13 cellular contexts compared by ENCODE assay signal in the genomic region with DNA sequence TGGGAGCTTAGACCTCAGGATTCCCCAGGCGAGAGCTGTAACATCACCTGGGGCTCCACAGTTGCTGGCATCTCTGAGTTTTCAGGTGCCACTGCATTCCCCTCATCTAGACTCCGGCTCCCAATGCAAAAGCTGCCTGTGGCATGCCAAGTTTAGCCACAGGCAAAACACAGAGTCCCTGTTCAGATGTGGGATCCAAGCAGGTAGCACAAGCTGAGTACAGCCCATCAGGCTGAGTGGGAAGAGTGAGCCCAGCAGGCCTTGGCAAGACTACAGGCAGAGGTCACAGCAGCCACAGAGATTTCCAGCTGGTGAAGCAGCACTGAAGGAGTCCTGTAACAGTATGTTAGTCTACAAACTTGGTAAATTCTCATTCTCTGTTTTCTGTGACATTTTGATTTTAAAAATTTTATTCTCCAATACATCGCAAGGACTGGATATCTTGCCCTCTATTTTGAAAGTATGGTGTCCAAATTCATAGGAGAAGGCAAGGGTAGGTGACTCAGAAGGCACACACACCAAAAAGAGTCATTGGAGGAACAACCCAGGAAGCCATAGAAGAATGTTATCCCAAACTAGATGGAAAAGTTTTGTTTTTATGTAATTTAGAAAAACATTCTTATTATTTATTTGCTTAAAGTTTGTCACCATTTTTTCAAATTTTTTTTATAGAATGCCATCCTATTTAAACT. TPM values are rescaled to one million over a fixed set of nuclear protein-coding genes. Genes with fewer than 3 reads are reported as not detected.
DNase-seq lines count a peak whose midpoint lies in the region; ATAC-seq, FAIRE-seq and TF ChIP-seq lines count a peak whose summit lies in the region.
"Had no signal": no experiment of that assay in that cellular context is flagged by ENCODE, and none has a peak within 500 bp of the region (broad histone marks: within the 10 kb centered on the region; RNA-seq: fewer than 3 reads in every experiment).

No MANE protein-coding gene starts in this region.

- no peak overlapping the region for H3K23ac ChIP-seq in H1 (ENCODE audit: insufficient read length)

- BruUV-seq in HepG2 (replicated peaks; lab: Mats Ljungman, UMichigan) = no TSS peak

- no peak overlapping the region for H2BK12ac ChIP-seq in H1 (ENCODE audit: low read depth, low read length)

- FAIRE-seq in HepG2 (lab: Jason Lieb, UNC) = no peak
- FAIRE-seq in H1 (lab: Jason Lieb, UNC) = no peak

- no peak overlapping the region for H3K14ac ChIP-seq in H1 (ENCODE audit: insufficient read length)

- H3K23me2 ChIP-seq in H1 (ENCODE audit: low read depth, low read length) = no peaks in the 10 kb centered on the region

- TF ChIP-seq EP300 in HepG2 (IDR thresholded peaks at IDR 0.05; ENCODE audit: low read depth in 2 of 2, low read length in 2 of 2) (no peak), HepG2 (CRISPR knock-in tag; IDR thresholded peaks at IDR 0.05; ENCODE audit: borderline replicate concordance) (no peak), H1 (IDR thresholded peaks at IDR 0.05; ENCODE audit: borderline replicate concordance in 1 of 2, low read depth in 2 of 2, low read length in 2 of 2) (no peak)

- no peaks in the 10 kb centered on the region for H4K20me1 ChIP-seq in HepG2 (ENCODE audit: insufficient read depth, low read length)
- H4K20me1 ChIP-seq in H1 (replicated peaks in 1 of 2; ENCODE audit: control insufficient read depth in 1 of 2, insufficient read depth in 2 of 2, low read length in 2 of 2) = no peaks in the 10 kb centered on the region

- DNase-seq in right lobe of liver = peak in 2 of 3 donors; percentile 31 to 50
- no peak for DNase-seq in HepG2 (ENCODE audit: low spot score)
- DNase-seq in H1 (ENCODE audit: low read depth in 1 of 2, low spot score in 2 of 2) = no peak
- no peak for DNase-seq in left lung
- no peak for DNase-seq in superior temporal gyrus (ENCODE audit: extremely low spot score)
- DNase-seq in activated naive CD8-positive, alpha-beta T cell treated with anti-CD3 and anti-CD28 coated beads for 36 hours = no peak
- no peak for DNase-seq in T-helper 2 cell
- DNase-seq in OCI-M1 (lab: John Stamatoyannopoulos, UW) = no peak
- DNase-seq: activated CD4-positive, alpha-beta T cell treated with anti-CD3 and anti-CD28 coated beads for 36 hours; NCI-H2029 treated with DMSO at 0.1 percent for 48 hours; nephron progenitor cell; stimulated activated naive CD8-positive, alpha-beta T cell treated with anti-CD3 and anti-CD28 coated beads, Interleukin-15, amount 100 ng/mL, for 72 hours had no signal

- H2AFZ ChIP-seq in HepG2 (ENCODE audit: low read length) = no peak overlapping the region
- H2AFZ ChIP-seq in H1 (ENCODE audit: low read length) = peak overlapping the region; percentile 91

- H3K36me3 Mint-ChIP-seq in activated naive CD8-positive, alpha-beta T cell treated with anti-CD3 and anti-CD28 coated beads for 36 hours = no peaks in the 10 kb centered on the region

- no peak overlapping the region for H2AK5ac ChIP-seq in H1 (ENCODE audit: low read depth, low read length)

- POLR2A ChIA-PET in HepG2 (lab: Yijun Ruan, JAX) = no interaction called here
- POLR2A ChIA-PET in H1 (lab: Charles Lee; ENCODE audit: partially characterized antibody) = interaction anchor here (1.1 kb wide), 1 partner anchor 12 kb away, joined by 4 read pairs; no protein-coding TSS in a partner anchor

- no peak overlapping the region for H2BK15ac ChIP-seq in H1 (ENCODE audit: low read length)

- no peaks in the 10 kb centered on the region for H3K36me3 ChIP-seq in right lobe of liver
- no peaks in the 10 kb centered on the region for H3K36me3 ChIP-seq in HepG2 (replicated peaks in 1 of 2; ENCODE audit: control insufficient read depth in 1 of 2, insufficient read depth in 2 of 2, low read length in 2 of 2)
- no peaks in the 10 kb centered on the region for H3K36me3 ChIP-seq in H1 (ENCODE audit: control insufficient read depth in 2 of 4, insufficient read depth in 4 of 4, low read length in 3 of 4)
- H3K36me3 ChIP-seq in left lung = no peaks in the 10 kb centered on the region

- H3K4ac ChIP-seq in H1 (replicated peaks; ENCODE audit: insufficient read length, low read depth, low read length) = no peak overlapping the region

- in situ Hi-C loops in HepG2 (cut with HindIII; ENCODE audit: extremely low pct_ligation_motif_present, low pct_unique_long_range_greater_than_20kb) = no loop called here

- no peak overlapping the region for H3K4me3 Mint-ChIP-seq in activated naive CD8-positive, alpha-beta T cell treated with anti-CD3 and anti-CD28 coated beads for 36 hours
- H3K4me3 Mint-ChIP-seq: activated CD4-positive, alpha-beta T cell treated with anti-CD3 and anti-CD28 coated beads for 36 hours; nephron progenitor cell; stimulated activated naive CD8-positive, alpha-beta T cell treated with anti-CD3 and anti-CD28 coated beads, Interleukin-15, amount 100 ng/mL, for 72 hours had no signal

- peak; percentile 25 to 48 (median 34) for ATAC-seq in right lobe of liver
- ATAC-seq in HepG2 = no peak
- peak; percentile 6 for ATAC-seq in left lung
- ATAC-seq: activated CD4-positive, alpha-beta T cell treated with anti-CD3 and anti-CD28 coated beads for 36 hours; stimulated activated naive CD8-positive, alpha-beta T cell treated with anti-CD3 and anti-CD28 coated beads, Interleukin-15, amount 100 ng/mL, for 72 hours had no signal

- no peak overlapping the region for H4K91ac ChIP-seq in H1 (replicated peaks; ENCODE audit: insufficient read length, low read length)

- H3K56ac ChIP-seq in H1 (replicated peaks; ENCODE audit: insufficient read length, low read depth, low read length) = no peak overlapping the region

- H3K4me1 ChIP-seq in right lobe of liver = peaks cover 0 to 33% (median 16%) of the 10 kb centered on the region in 4 donors
- H3K4me1 ChIP-seq in HepG2 (ENCODE audit: insufficient read depth, low read length) = peaks cover 13% of the 10 kb centered on the region; the same call in 1 of the 2 replicates
- H3K4me1 ChIP-seq in H1 (replicated peaks in 1 of 4; ENCODE audit: control insufficient read depth in 3 of 4, insufficient read depth in 4 of 4, low read length in 3 of 4) = peaks cover 0 to 7% (median 0%) of the 10 kb centered on the region in 4 experiments; a peak in 1 of 7 replicates
- H3K4me1 ChIP-seq in left lung = peaks cover 45 to 57% of the 10 kb centered on the region in 2 donors

- H3K18ac ChIP-seq in H1 (ENCODE audit: extremely low read depth, low read length) = no peak overlapping the region

- H3K4me3 ChIP-seq in right lobe of liver (no peak overlapping the region), HepG2 (replicated peaks in 1 of 3; ENCODE audit: insufficient read depth in 1 of 3, low read depth in 2 of 3, low read length in 3 of 3) (no peak overlapping the region), H1 (ENCODE audit: extremely low read depth in 1 of 4, insufficient read depth in 2 of 4, low read depth in 3 of 4, low read length in 4 of 4) (no peak overlapping the region), left lung (no peak overlapping the region)

- no peaks in the 10 kb centered on the region for H3K27me3 ChIP-seq in right lobe of liver
- H3K27me3 ChIP-seq in HepG2 (ENCODE audit: control insufficient read depth in 1 of 2, insufficient read depth in 2 of 2, low read length in 2 of 2) = no peaks in the 10 kb centered on the region
- H3K27me3 ChIP-seq in H1 (replicated peaks in 1 of 4; ENCODE audit: control insufficient read depth in 3 of 4, extremely low read depth in 1 of 4, insufficient read depth in 3 of 4, low read length in 3 of 4) = peaks cover 0 to 1% (median 0%) of the 10 kb centered on the region in 4 experiments; a peak in 1 of 7 replicates
- H3K27me3 ChIP-seq in left lung = no peaks in the 10 kb centered on the region

- no peak overlapping the region for H2BK120ac ChIP-seq in H1 (replicated peaks; ENCODE audit: low read depth, low read length)

- H3K27ac Mint-ChIP-seq in activated naive CD8-positive, alpha-beta T cell treated with anti-CD3 and anti-CD28 coated beads for 36 hours = no peak overlapping the region
- H3K27ac Mint-ChIP-seq: activated CD4-positive, alpha-beta T cell treated with anti-CD3 and anti-CD28 coated beads for 36 hours; nephron progenitor cell; stimulated activated naive CD8-positive, alpha-beta T cell treated with anti-CD3 and anti-CD28 coated beads, Interleukin-15, amount 100 ng/mL, for 72 hours had no signal

- H3K9me3 ChIP-seq in right lobe of liver (no peaks in the 10 kb centered on the region), HepG2 (ENCODE audit: low read length) (no peaks in the 10 kb centered on the region), H1 (ENCODE audit: insufficient read depth in 2 of 2, low read depth in 1 of 2, low read length in 1 of 2) (no peaks in the 10 kb centered on the region), left lung (no peaks in the 10 kb centered on the region)

- no peak overlapping the region for H2BK5ac ChIP-seq in H1 (ENCODE audit: low read depth, low read length)

- no peak for TF ChIP-seq POLR2A in right lobe of liver (IDR thresholded peaks at IDR 0.05)
- no peak for TF ChIP-seq POLR2A in HepG2 (IDR thresholded peaks at IDR 0.05; ENCODE audit: insufficient read depth in 1 of 2, low read depth in 2 of 2, low read length in 2 of 2)
- TF ChIP-seq POLR2A in H1 (IDR thresholded peaks at IDR 0.05; ENCODE audit: control extremely low read depth in 1 of 2, low read depth in 2 of 2, low read length in 2 of 2) = no peak

- H4K8ac ChIP-seq in H1 (ENCODE audit: extremely low read depth, insufficient read depth, low read length) = no peak overlapping the region

- H3K9ac ChIP-seq in HepG2 (ENCODE audit: insufficient read depth, low read depth, low read length) = no peak overlapping the region
- H3K9ac ChIP-seq in H1 (replicated peaks in 1 of 4; ENCODE audit: extremely low read depth in 1 of 4, low read depth in 3 of 4, low read length in 3 of 4) = no peak overlapping the region

- no peaks in the 10 kb centered on the region for H3K4me1 Mint-ChIP-seq in activated naive CD8-positive, alpha-beta T cell treated with anti-CD3 and anti-CD28 coated beads for 36 hours
- H3K4me1 Mint-ChIP-seq: activated CD4-positive, alpha-beta T cell treated with anti-CD3 and anti-CD28 coated beads for 36 hours; nephron progenitor cell; stimulated activated naive CD8-positive, alpha-beta T cell treated with anti-CD3 and anti-CD28 coated beads, Interleukin-15, amount 100 ng/mL, for 72 hours had no signal

- no peak overlapping the region for H2BK20ac ChIP-seq in H1 (ENCODE audit: low read length)

- WGBS in right lobe of liver (ENCODE audit: insufficient coverage, low coverage, low lambda C conversion rate, missing lambda C conversion rate) = 100% methylated on average over 1 of the region's 3 CpGs
- WGBS in HepG2 (ENCODE audit: low lambda C conversion rate) = 86% methylated on average over 1 of the region's 3 CpGs
- 94% methylated on average over 3 of the region's 3 CpGs; no CpG with 5 or more reads in 1 of the 2 experiments for WGBS in H1 (ENCODE audit: extremely low coverage in 1 of 2, insufficient coverage in 1 of 2, insufficient read length in 1 of 2, insufficient replicate concordance in 2 of 2, low coverage in 1 of 2, low lambda C conversion rate in 2 of 2, missing lambda C conversion rate in 1 of 2), 2 experiments

- H3K79me2 ChIP-seq in HepG2 (ENCODE audit: insufficient read depth, low read length) = no peaks in the 10 kb centered on the region
- H3K79me2 ChIP-seq in H1 (ENCODE audit: control insufficient read depth in 1 of 2, insufficient read depth in 2 of 2, low read length in 2 of 2) = no peaks in the 10 kb centered on the region

- H3K4me2 ChIP-seq in HepG2 (ENCODE audit: low read depth, low read length) (no peak overlapping the region), H1 (ENCODE audit: insufficient read depth in 1 of 2, low read depth in 2 of 2, low read length in 2 of 2) (no peak overlapping the region)

- H3K27me3 Mint-ChIP-seq in activated naive CD8-positive, alpha-beta T cell treated with anti-CD3 and anti-CD28 coated beads for 36 hours = peaks cover 3% of the 10 kb centered on the region
- H3K27me3 Mint-ChIP-seq: stimulated activated naive CD8-positive, alpha-beta T cell treated with anti-CD3 and anti-CD28 coated beads, Interleukin-15, amount 100 ng/mL, for 72 hours had no signal

- TF ChIP-seq CTCF in right lobe of liver (IDR thresholded peaks at IDR 0.05) = no peak
- no peak for TF ChIP-seq CTCF in HepG2 (CRISPR knock-in tag; IDR thresholded peaks at IDR 0.05)
- no peak for TF ChIP-seq CTCF in H1 (IDR thresholded peaks at IDR 0.05; ENCODE audit: control extremely low read depth in 1 of 3, insufficient read depth in 1 of 3, low read depth in 1 of 3, low read length in 3 of 3)
- no peak for TF ChIP-seq CTCF in left lung (IDR thresholded peaks at IDR 0.05)

- H4K5ac ChIP-seq in H1 (ENCODE audit: insufficient read length, low read depth, low read length) = no peak overlapping the region

- TF ChIP-seq RAD21 in HepG2 (CRISPR knock-in tag; IDR thresholded peaks at IDR 0.05) = no peak
- TF ChIP-seq RAD21 in H1 (IDR thresholded peaks at IDR 0.05 in 1 of 2, conservative IDR thresholded peaks at IDR 0.05 in 1 of 2; ENCODE audit: low read depth in 2 of 2, low read length in 2 of 2) = no peak

- CTCF ChIA-PET in HepG2 (lab: Yijun Ruan, JAX; ENCODE audit: low intra/inter-chr PET ratio, low total read pairs) (no interaction called here), H1 (lab: Charles Lee; ENCODE audit: partially characterized antibody) (interaction anchor here (0.7 to 1.2 kb wide), 6 partner anchors 12 to 383 kb away, joined by 3 to 4 read pairs (median 3); a partner anchor contains a TSS)

- intact Hi-C loops in right lobe of liver (cut with DNase I) (no loop called here), HepG2 (cut with micrococcal nuclease; ENCODE audit: unreplicated experiment) (no loop called here), left lung (cut with DNase I) (no loop called here)

- H3K9me3 Mint-ChIP-seq in activated naive CD8-positive, alpha-beta T cell treated with anti-CD3 and anti-CD28 coated beads for 36 hours = no peaks in the 10 kb centered on the region
- H3K9me3 Mint-ChIP-seq: nephron progenitor cell; stimulated activated naive CD8-positive, alpha-beta T cell treated with anti-CD3 and anti-CD28 coated beads, Interleukin-15, amount 100 ng/mL, for 72 hours had no signal

- H3K27ac ChIP-seq in right lobe of liver (no peak overlapping the region), HepG2 (ENCODE audit: extremely low read length, insufficient read depth, low read length) (no peak overlapping the region), H1 (ENCODE audit: low read depth, low read length) (no peak overlapping the region), left lung (peak overlapping the region; percentile 72 to 75)

- no peaks in the 10 kb centered on the region for H3K79me1 ChIP-seq in H1 (ENCODE audit: low read depth, low read length)

RNA-seq across cellular contexts. Expression of a gene that starts 13.6 kb away (rescaled TPM):
- total RNA-seq in right lobe of liver (100 to 1,000 TPM in 5 of 6 experiments, 10 to 100 TPM in 1; 34.8 to 333 (median 143) TPM), HepG2 (2016; rRNA removed; fragmentation: Illumina TruSeq; extraction: Trizol) (0.44 and 0.97 TPM in 2 replicates), left lung (100 to 1,000 TPM in 1 of 2 donors, 10 to 100 TPM in 1; 64.4 to 114 TPM)
- total RNA-seq in HepG2 (2016; cell fraction: cytosol; rRNA removed; fragmentation: Illumina TruSeq; extraction: Trizol; ENCODE audit: low read depth) = 1.3 and 1.6 TPM in 2 replicates
- total RNA-seq in HepG2 (2016; cell fraction: insoluble cytoplasmic fraction; rRNA removed; fragmentation: Illumina TruSeq; extraction: Trizol) = 0.15 and 0.76 TPM in 2 replicates
- 0.90 and 1.0 TPM in 2 replicates for total RNA-seq in HepG2 (2016; cell fraction: membrane; rRNA removed; fragmentation: Illumina TruSeq; extraction: Trizol)
- total RNA-seq in HepG2 (2016; cell fraction: nucleus; rRNA removed; fragmentation: Illumina TruSeq; extraction: Trizol) = 1.6 and 1.9 TPM in 2 replicates
- polyA plus RNA-seq in HepG2 (2011; rRNA removed) (not detected in 2 replicates), H1 (2011; rRNA removed) (0.63 and 0.72 TPM in 2 replicates)
- polyA plus RNA-seq in HepG2 (2011; cell fraction: cytosol; rRNA removed) = 0.06 TPM in 1 of 2 replicates, not detected in the other
- 0.33 and 0.56 TPM in 2 replicates for polyA plus RNA-seq in HepG2 (2011; cell fraction: nucleus; rRNA removed)
- polyA plus RNA-seq in HepG2 (2012) = not detected in 2 replicates
- 0.14 and 0.32 TPM in 2 replicates for polyA plus RNA-seq in HepG2 (2016; cell fraction: cytosol; fragmentation: Illumina TruSeq; extraction: Trizol; ENCODE audit: low read depth)
- 0.40 and 0.66 TPM in 2 replicates for polyA plus RNA-seq in HepG2 (2016; cell fraction: insoluble cytoplasmic fraction; fragmentation: Illumina TruSeq; extraction: Trizol; ENCODE audit: low read depth)
- 0.21 and 0.46 TPM in 2 replicates for polyA plus RNA-seq in HepG2 (2016; cell fraction: membrane; fragmentation: Illumina TruSeq; extraction: Trizol; ENCODE audit: low read depth)
- polyA plus RNA-seq in HepG2 (2016; cell fraction: nucleus; fragmentation: Illumina TruSeq; extraction: Trizol; ENCODE audit: insufficient read depth, low read depth) = 3.8 and 4.3 TPM in 2 replicates
- polyA minus RNA-seq in HepG2 (2011; rRNA and poly(A)+ RNA removed; ENCODE audit: low replicate concordance) = 5.7 TPM in 1 of 2 replicates, not detected in the other
- not detected in 2 replicates for polyA minus RNA-seq in HepG2 (2011; cell fraction: cytosol; rRNA and poly(A)+ RNA removed)
- not detected in 2 replicates for polyA minus RNA-seq in HepG2 (2011; cell fraction: nucleus; rRNA and poly(A)+ RNA removed)
- total RNA-seq in H1 (2021; fragmentation: NEBNext Ultra II Directional; extraction: Animal tissue kit (Norgen Biotek cat#: 25700)) = 0.73 and 1.5 TPM in 2 replicates
- polyA plus RNA-seq in H1 (2011; cell fraction: cytosol; rRNA removed) = 0.28 TPM
- 2.1 TPM for polyA plus RNA-seq in H1 (2011; cell fraction: nucleus; rRNA removed)
- polyA plus RNA-seq in H1 (2012, experiment 1 of 2) = 0.50 to 0.82 TPM (median 0.68 TPM) in 4 replicates
- polyA plus RNA-seq in H1 (2012, experiment 2 of 2) = 0.25 TPM
- polyA plus RNA-seq in H1 (2013, experiment 1 of 2) = 1.4 TPM
- 0.96 TPM for polyA plus RNA-seq in H1 (2013, experiment 2 of 2)
- polyA minus RNA-seq in H1 (2011; rRNA and poly(A)+ RNA removed) = 0.25 and 0.61 TPM in 2 replicates
- polyA minus RNA-seq in H1 (2011; cell fraction: cytosol; rRNA and poly(A)+ RNA removed) = 3.4 TPM
- polyA minus RNA-seq in H1 (2011; cell fraction: nucleus; rRNA and poly(A)+ RNA removed) = 5.3 TPM
- total RNA-seq in activated naive CD8-positive, alpha-beta T cell treated with anti-CD3 and anti-CD28 coated beads for 36 hours = not detected
- total RNA-seq: activated CD4-positive, alpha-beta T cell treated with anti-CD3 and anti-CD28 coated beads for 36 hours; T-helper 2 cell treated with Interferon-gamma antibody and Interleukin-4, amounts not matched to agents 100 ng/mL and 5 ng/mL, for 36 hours had no signal

RNA-seq across cellular contexts. Expression of a gene that starts 45.4 kb away (rescaled TPM):
- total RNA-seq in right lobe of liver = 10 to 100 TPM; 18.8 to 45.5 (median 26.5) TPM
- 11.2 and 14.9 TPM in 2 replicates for total RNA-seq in HepG2 (2016; rRNA removed; fragmentation: Illumina TruSeq; extraction: Trizol)
- total RNA-seq in HepG2 (2016; cell fraction: cytosol; rRNA removed; fragmentation: Illumina TruSeq; extraction: Trizol; ENCODE audit: low read depth) = 36.2 and 41.6 TPM in 2 replicates
- total RNA-seq in HepG2 (2016; cell fraction: insoluble cytoplasmic fraction; rRNA removed; fragmentation: Illumina TruSeq; extraction: Trizol) = 10.3 and 13.4 TPM in 2 replicates
- 23.7 and 23.8 TPM in 2 replicates for total RNA-seq in HepG2 (2016; cell fraction: membrane; rRNA removed; fragmentation: Illumina TruSeq; extraction: Trizol)
- 29.5 and 31.0 TPM in 2 replicates for total RNA-seq in HepG2 (2016; cell fraction: nucleus; rRNA removed; fragmentation: Illumina TruSeq; extraction: Trizol)
- polyA plus RNA-seq in HepG2 (2011; rRNA removed) = 8.0 and 10.5 TPM in 2 replicates
- 2.9 and 4.8 TPM in 2 replicates for polyA plus RNA-seq in HepG2 (2011; cell fraction: cytosol; rRNA removed)
- polyA plus RNA-seq in HepG2 (2011; cell fraction: nucleus; rRNA removed) = 5.4 and 7.8 TPM in 2 replicates
- polyA plus RNA-seq in HepG2 (2012) = 7.8 and 8.7 TPM in 2 replicates
- polyA plus RNA-seq in HepG2 (2016; cell fraction: cytosol; fragmentation: Illumina TruSeq; extraction: Trizol; ENCODE audit: low read depth) = 17.5 and 27.6 TPM in 2 replicates
- polyA plus RNA-seq in HepG2 (2016; cell fraction: insoluble cytoplasmic fraction; fragmentation: Illumina TruSeq; extraction: Trizol; ENCODE audit: low read depth) = 18.4 and 19.3 TPM in 2 replicates
- 20.0 and 23.5 TPM in 2 replicates for polyA plus RNA-seq in HepG2 (2016; cell fraction: membrane; fragmentation: Illumina TruSeq; extraction: Trizol; ENCODE audit: low read depth)
- 21.6 and 22.3 TPM in 2 replicates for polyA plus RNA-seq in HepG2 (2016; cell fraction: nucleus; fragmentation: Illumina TruSeq; extraction: Trizol; ENCODE audit: insufficient read depth, low read depth)
- 5.1 and 6.2 TPM in 2 replicates for polyA minus RNA-seq in HepG2 (2011; rRNA and poly(A)+ RNA removed; ENCODE audit: low replicate concordance)
- polyA minus RNA-seq in HepG2 (2011; cell fraction: cytosol; rRNA and poly(A)+ RNA removed) = 3.6 and 4.0 TPM in 2 replicates
- polyA minus RNA-seq in HepG2 (2011; cell fraction: nucleus; rRNA and poly(A)+ RNA removed) = 48.3 and 57.2 TPM in 2 replicates
- total RNA-seq in H1 (2021; fragmentation: NEBNext Ultra II Directional; extraction: Animal tissue kit (Norgen Biotek cat#: 25700)) = 11.0 and 15.0 TPM in 2 replicates
- polyA plus RNA-seq in H1 (2011; rRNA removed) = 4.4 and 5.4 TPM in 2 replicates
- polyA plus RNA-seq in H1 (2011; cell fraction: cytosol; rRNA removed) = 7.7 TPM
- polyA plus RNA-seq in H1 (2011; cell fraction: nucleus; rRNA removed) = 4.0 TPM
- 4.3 to 9.8 TPM (median 5.1 TPM) in 4 replicates for polyA plus RNA-seq in H1 (2012, experiment 1 of 2)
- polyA plus RNA-seq in H1 (2012, experiment 2 of 2) = 1.5 TPM
- 9.1 TPM for polyA plus RNA-seq in H1 (2013, experiment 1 of 2)
- 8.0 TPM for polyA plus RNA-seq in H1 (2013, experiment 2 of 2)
- polyA minus RNA-seq in H1 (2011; rRNA and poly(A)+ RNA removed) = 7.5 and 10.7 TPM in 2 replicates
- 6.7 TPM for polyA minus RNA-seq in H1 (2011; cell fraction: cytosol; rRNA and poly(A)+ RNA removed)
- polyA minus RNA-seq in H1 (2011; cell fraction: nucleus; rRNA and poly(A)+ RNA removed) = 35.3 TPM
- total RNA-seq in left lung = 10 to 100 TPM in 1 of 2 donors, 1 to 10 TPM in 1; 9.1 to 14.8 TPM
- 1 to 10 TPM; 8.2 to 8.3 TPM for total RNA-seq in activated naive CD8-positive, alpha-beta T cell treated with anti-CD3 and anti-CD28 coated beads for 36 hours

Comparison
In these comparisons a context has a peak if more than half of its experiments do, and no peak if none do; other contexts are left out.
1. DNase-seq: peak in right lobe of liver (2 of 3); none in HepG2 (single experiment), H1 (0 of 2), left lung (0 of 2), superior temporal gyrus (single experiment), activated naive CD8-positive, alpha-beta T cell treated with anti-CD3 and anti-CD28 coated beads for 36 hours (single experiment), T-helper 2 cell (0 of 5) and OCI-M1 (single experiment).
2. RNA of a gene that starts 13.6 kb away (total RNA-seq): 34.8 to 333 TPM in right lobe of liver and 64.4 to 114 TPM in left lung; 0.15 to 1.9 TPM in HepG2, 0.73 to 1.5 TPM in H1 and not detected in activated naive CD8-positive, alpha-beta T cell treated with anti-CD3 and anti-CD28 coated beads for 36 hours; every median in the first group is over 10 times any median in the second.
3. H3K27ac ChIP-seq: peak in left lung (2 of 2); none in right lobe of liver (0 of 3), HepG2 (single experiment) and H1 (single experiment).